ENCODE assay signal across 8 cellular contexts in the genomic region with DNA sequence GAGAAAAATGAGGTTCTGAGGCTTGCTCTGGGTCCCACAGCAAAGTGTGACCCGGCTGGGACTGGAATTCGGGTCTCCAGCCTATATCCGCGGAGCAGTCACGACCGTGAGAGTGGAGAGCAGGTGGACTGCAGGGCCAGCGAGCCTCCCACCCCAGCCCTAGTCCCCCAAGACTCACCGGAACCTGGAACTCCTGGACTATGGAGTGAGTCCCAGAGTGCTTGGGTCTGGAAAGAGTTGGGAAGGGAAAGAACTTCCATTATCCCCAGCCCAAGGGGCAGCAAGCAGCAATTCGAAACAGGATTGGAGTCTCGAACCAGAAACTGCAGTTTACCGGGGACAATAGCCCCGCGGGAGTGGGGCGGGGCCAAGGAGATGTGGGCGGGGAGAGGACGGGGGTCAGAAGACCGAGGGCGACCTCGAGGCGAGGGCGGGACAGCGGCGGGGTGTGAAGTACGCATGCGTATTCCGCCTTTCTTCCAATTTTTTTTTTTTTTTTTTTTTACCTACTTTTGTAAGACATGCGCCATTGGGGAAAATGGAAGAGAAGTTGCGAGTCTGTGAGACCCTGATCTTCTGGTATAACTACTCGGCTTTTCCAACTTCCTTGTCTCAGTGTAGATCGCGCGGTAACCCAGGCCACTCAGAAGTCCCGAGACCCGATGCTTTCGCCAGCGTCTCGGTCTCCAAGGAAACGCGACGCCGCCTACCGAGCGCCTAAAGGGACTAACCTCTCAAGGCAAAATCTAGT. TPM values are rescaled to one million over a fixed set of nuclear protein-coding genes. Genes with fewer than 3 reads are reported as not detected.
DNase-seq lines count a peak whose midpoint lies in the region; ATAC-seq and TF ChIP-seq lines count a peak whose summit lies in the region.

A gene with protein sequence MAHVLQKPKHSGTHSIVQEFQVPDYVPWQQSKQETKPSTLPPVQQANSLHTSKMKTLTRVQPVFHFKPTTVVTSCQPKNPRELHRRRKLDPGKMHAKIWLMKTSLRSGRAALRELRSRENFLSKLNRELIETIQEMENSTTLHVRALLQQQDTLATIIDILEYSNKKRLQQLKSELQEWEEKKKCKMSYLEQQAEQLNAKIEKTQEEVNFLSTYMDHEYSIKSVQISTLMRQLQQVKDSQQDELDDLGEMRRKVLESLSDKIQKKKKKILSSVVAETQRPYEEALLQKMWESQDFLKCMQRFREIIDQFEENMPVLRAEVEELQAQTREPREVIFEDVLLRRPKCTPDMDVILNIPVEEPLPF (minus strand): TSS at position 670 of the 751 bp plus-strand sequence. CDS start 140 bp downstream, at position 530.

- peaks cover 0 to 4% (median 3%) of the 10 kb centered on the region in 3 donors for H3K27me3 Mint-ChIP-seq in immature natural killer cell (ENCODE audit: low read depth in 3 of 3)

- ATAC-seq in GM18861 (IDR thresholded peaks at IDR 0.05; ENCODE audit: unreplicated experiment), result peak; percentile 73
- peak; percentile 72 for ATAC-seq in HG03097 (IDR thresholded peaks at IDR 0.05; ENCODE audit: low FRiP score, unreplicated experiment)

- H3K4me3 ChIP-seq in breast epithelium, result peak within 1 kb of the TSS; percentile 59 to 70 (median 67)

- H3K36me3 ChIP-seq in breast epithelium, result no peaks in the 10 kb centered on the region

- no peak within 1 kb of the TSS for H3K4me3 Mint-ChIP-seq in immature natural killer cell

- no peaks in the 10 kb centered on the region for H3K4me1 Mint-ChIP-seq in immature natural killer cell

- TF ChIP-seq CTCF in VCaP (conservative IDR thresholded peaks at IDR 0.05) (peak; percentile 30), breast epithelium (IDR thresholded peaks at IDR 0.05) (peak in 2 of 3 donors; percentile 41 to 51)

- H3K9me3 Mint-ChIP-seq in immature natural killer cell, result no peaks in the 10 kb centered on the region

- H3K27ac ChIP-seq in VCaP, result peak within 1 kb of the TSS; percentile 88
- H3K27ac ChIP-seq in breast epithelium, result peak within 1 kb of the TSS; percentile 87

- no peaks in the 10 kb centered on the region for H3K27me3 ChIP-seq in breast epithelium

- no peak for TF ChIP-seq POLR2A in breast epithelium (IDR thresholded peaks at IDR 0.05)

- intact Hi-C loops in breast epithelium (cut with DNase I; ENCODE audit: low total_unique reads), result no loop called here

- H3K36me3 Mint-ChIP-seq in immature natural killer cell, result peaks cover 0 to 4% (median 0%) of the 10 kb centered on the region in 3 donors

- peak within 1 kb of the TSS in 3 of 6 donors; percentile 69 to 86 (median 79) for H3K27ac Mint-ChIP-seq in immature natural killer cell

- H3K9me3 ChIP-seq in breast epithelium, result no peaks in the 10 kb centered on the region

- H3K4me1 ChIP-seq in breast epithelium, result no peaks in the 10 kb centered on the region

- peak; percentile 92 for DNase-seq in ACHN
- peak; percentile 90 for DNase-seq in NCI-H2171 treated with DMSO at 0.1 percent for 48 hours (lab: John Stamatoyannopoulos, UW)
- peak; percentile 81 to 92 for DNase-seq in breast epithelium (ENCODE audit: low spot score in 2 of 2)
- DNase-seq in immature natural killer cell, result peak; percentile 82 to 86 (median 85)
- peak; percentile 87 for DNase-seq in smooth muscle cell of the brain vasculature (ENCODE audit: low read depth, low spot score)

- in situ Hi-C loops in ACHN (cut with HindIII; ENCODE audit: low pct_ligation_motif_present, low pct_unique_long_range_greater_than_20kb, low sequenced_read_pairs), result no loop called here

RNA-seq across cellular contexts. Expression of the gene that starts here (rescaled TPM):
- total RNA-seq in breast epithelium, result 1 to 10 TPM; 2.6 to 9.2 (median 6.1) TPM
- under 1 TPM; 0.23 to 0.50 (median 0.32) TPM for polyA plus RNA-seq in immature natural killer cell

Comparison
In these comparisons a context has a peak if more than half of its experiments do, and no peak if none do; other contexts are left out.
1. Peak in every context shown above with its lines: DNase-seq, ATAC-seq, H3K4me3 ChIP-seq and H3K27ac ChIP-seq.
2. Peak in DNase-seq in immature natural killer cell; RNA of the gene not detected or under 1 TPM.